Comparison of ENCODE assay signal across 9 cellular contexts in genomic region chr20:46520976-46521579, GRCh38. TPM values are rescaled to one million over a fixed set of nuclear protein-coding genes. Genes with fewer than 3 reads are reported as not detected.
DNase-seq lines count a peak whose midpoint lies in the region; ATAC-seq and TF ChIP-seq lines count a peak whose summit lies in the region.
"Had no signal": no experiment of that assay in that cellular context is flagged by ENCODE, and none has a peak within 500 bp of the region (broad histone marks: within the 10 kb centered on the region; RNA-seq: fewer than 3 reads in every experiment).

No MANE protein-coding gene starts in this region.

- no peaks in the 10 kb centered on the region for H3K9me3 ChIP-seq in cardiac muscle cell (ENCODE audit: low read depth)

- in situ Hi-C loops in KBM-7 (cut with MboI; ENCODE audit: low pct_unique_long_range_greater_than_20kb, low sequenced_read_pairs) = loop anchor here (10.0 kb wide), 1 partner anchor 164 kb away; the partner anchor contains the start of gene TP53RK

- H3K4me1 ChIP-seq in cardiac muscle cell (ENCODE audit: low read depth) = no peaks in the 10 kb centered on the region

- H3K27me3 ChIP-seq in cardiac muscle cell = peaks cover 6% of the 10 kb centered on the region

- H3K27ac ChIP-seq in cardiac muscle cell = no peak overlapping the region
- H3K27ac ChIP-seq: SK-N-MC had no signal

- DNase-seq in DMS53 treated with DMSO at 0.1 percent for 48 hours (lab: John Stamatoyannopoulos, UW; ENCODE audit: unreplicated experiment) (peak; percentile 74), KBM-7 (peak; percentile 73), OCI-M1 (lab: John Stamatoyannopoulos, UW) (peak; percentile 75), cardiac muscle cell (ENCODE audit: low read depth in 1 of 2, low spot score in 1 of 2) (peak; percentile 68 to 75), putamen (ENCODE audit: low spot score) (peak; percentile 28)
- DNase-seq in activated gamma-delta T cell treated with anti-CD3 and anti-CD28 coated beads, Interleukin-2, amount 50 U/mL, for 16 hours (ENCODE audit: low read depth) = peak; percentile 36

- peak; percentile 62 for TF ChIP-seq CTCF in cardiac muscle cell (IDR thresholded peaks at IDR 0.05; ENCODE audit: low read depth, low read length)

- no peak overlapping the region for H3K4me3 ChIP-seq in cardiac muscle cell
- H3K4me3 ChIP-seq: SK-N-MC had no signal

- H3K36me3 ChIP-seq in cardiac muscle cell = no peaks in the 10 kb centered on the region

- ATAC-seq in HG02970 (IDR thresholded peaks at IDR 0.05; ENCODE audit: low FRiP score, unreplicated experiment) = no peak
- ATAC-seq in HG02571 (IDR thresholded peaks at IDR 0.05; ENCODE audit: unreplicated experiment) = no peak

RNA-seq across cellular contexts. Expression of gene ZNF334, which starts 7.7 kb away (rescaled TPM):
- total RNA-seq in cardiac muscle cell = 9.4 and 13.4 TPM in 2 replicates
- polyA plus RNA-seq in cardiac muscle cell = 10.9 and 12.6 TPM in 2 replicates

RNA-seq across cellular contexts. Expression of gene OCSTAMP, which starts 29.4 kb away (rescaled TPM):
- total RNA-seq in cardiac muscle cell = not detected in 2 replicates
- not detected in 2 replicates for polyA plus RNA-seq in cardiac muscle cell
